21 cellular contexts compared by ENCODE assay signal in genomic region chr7:137948083-137948844, GRCh38. TPM values are rescaled to one million over a fixed set of nuclear protein-coding genes. Genes with fewer than 3 reads are reported as not detected.
DNase-seq lines count a peak whose midpoint lies in the region; ATAC-seq and TF ChIP-seq lines count a peak whose summit lies in the region.
"Had no signal": no experiment of that assay in that cellular context is flagged by ENCODE, and none has a peak within 500 bp of the region (broad histone marks: within the 10 kb centered on the region; RNA-seq: fewer than 3 reads in every experiment).

No MANE protein-coding gene starts in this region.

- TF ChIP-seq EP300 in suprapubic skin (IDR thresholded peaks at IDR 0.05), result no peak

- no peaks in the 10 kb centered on the region for H3K27me3 Mint-ChIP-seq in T-helper 17 cell
- H3K27me3 Mint-ChIP-seq: activated naive CD8-positive, alpha-beta T cell; memory B cell had no signal

- DNase-seq in DMS53 treated with DMSO at 0.1 percent for 48 hours (lab: John Stamatoyannopoulos, UW; ENCODE audit: unreplicated experiment) (peak; percentile 79), T-helper 17 cell (no peak), left lobe of liver (ENCODE audit: low spot score) (no peak), suprapubic skin (ENCODE audit: low spot score in 2 of 2) (no peak), left lung (no peak), lower leg skin (ENCODE audit: low spot score in 2 of 2) (no peak)
- DNase-seq: activated CD8-positive, alpha-beta T cell treated with anti-CD3 and anti-CD28 coated beads, Interleukin-2, amount 10 ng/mL, durations not matched to agents 7 days and 5 days; activated effector memory CD4-positive, alpha-beta T cell treated with Interleukin-2 at 50 U/mL for 16 hours; C1 segment of cervical spinal cord; caudate nucleus; dermis blood vessel endothelial cell; foreskin keratinocyte; HFFc6; NCI-H1092; stimulated activated CD8-positive, alpha-beta memory T cell treated with anti-CD3 and anti-CD28 coated beads, Interleukin-4, amount 100 ng/mL, for 48 hours; upper lobe of left lung had no signal

- H3K27ac ChIP-seq in suprapubic skin (peak overlapping the region; percentile 48), left lung (no peak overlapping the region)
- H3K27ac ChIP-seq: foreskin keratinocyte, SK-N-MC, upper lobe of left lung had no signal

- H3K27me3 ChIP-seq in suprapubic skin, result no peaks in the 10 kb centered on the region
- H3K27me3 ChIP-seq in left lung, result no peaks in the 10 kb centered on the region
- H3K27me3 ChIP-seq: esophagus muscularis mucosa, foreskin keratinocyte, upper lobe of left lung had no signal

- TF ChIP-seq POLR2A in suprapubic skin (IDR thresholded peaks at IDR 0.05), result no peak
- no peak for TF ChIP-seq POLR2A in lower leg skin (IDR thresholded peaks at IDR 0.05)

- H3K9me3 ChIP-seq in T-helper 17 cell (ENCODE audit: control insufficient read depth, low read length, poor library complexity, severe bottlenecking) (no peaks in the 10 kb centered on the region), suprapubic skin (no peaks in the 10 kb centered on the region), left lung (no peaks in the 10 kb centered on the region)
- H3K9me3 ChIP-seq: esophagus muscularis mucosa, upper lobe of left lung had no signal

- ATAC-seq in T-helper 17 cell (no peak), left lobe of liver (peak; percentile 39), left lung (no peak), HG03139 (IDR thresholded peaks at IDR 0.05; ENCODE audit: unreplicated experiment) (no peak)
- ATAC-seq: activated CD8-positive, alpha-beta T cell treated with anti-CD3 and anti-CD28 coated beads, Interleukin-2, amount 10 ng/mL, durations not matched to agents 7 days and 5 days; foreskin keratinocyte had no signal

- no peak for TF ChIP-seq CTCF in suprapubic skin (IDR thresholded peaks at IDR 0.05)
- no peak for TF ChIP-seq CTCF in left lung (IDR thresholded peaks at IDR 0.05)
- no peak for TF ChIP-seq CTCF in lower leg skin (IDR thresholded peaks at IDR 0.05)

- no peak overlapping the region for H3K4me3 Mint-ChIP-seq in T-helper 17 cell
- H3K4me3 Mint-ChIP-seq: activated CD8-positive, alpha-beta T cell treated with anti-CD3 and anti-CD28 coated beads, Interleukin-2, amount 10 ng/mL, durations not matched to agents 7 days and 5 days; activated naive CD8-positive, alpha-beta T cell; HFFc6; memory B cell had no signal

- H3K36me3 Mint-ChIP-seq in T-helper 17 cell (ENCODE audit: low read depth), result no peaks in the 10 kb centered on the region
- H3K36me3 Mint-ChIP-seq: activated naive CD8-positive, alpha-beta T cell had no signal

- H3K4me1 ChIP-seq in suprapubic skin, result peaks cover 10% of the 10 kb centered on the region
- peaks cover 17 to 23% of the 10 kb centered on the region in 2 donors for H3K4me1 ChIP-seq in left lung

- H3K36me3 ChIP-seq in suprapubic skin (no peaks in the 10 kb centered on the region), left lung (no peaks in the 10 kb centered on the region)
- H3K36me3 ChIP-seq: esophagus muscularis mucosa, upper lobe of left lung had no signal

- 94% methylated on average over 5 of the region's 5 CpGs for WGBS in suprapubic skin
- WGBS in lower leg skin, 2 donors, result 91 to 94% methylated on average over 5 of the region's 5 CpGs

- intact Hi-C loops in left lung (cut with DNase I), result no loop called here
- intact Hi-C loops in lower leg skin (cut with DNase I; ENCODE audit: low total_unique reads), result no loop called here

- H3K4me1 Mint-ChIP-seq in T-helper 17 cell, result peaks cover 24% of the 10 kb centered on the region

- H3K4me3 ChIP-seq in suprapubic skin (no peak overlapping the region), left lung (no peak overlapping the region), lower leg skin (ENCODE audit: low read depth, poor library complexity, severe bottlenecking) (no peak overlapping the region)
- H3K4me3 ChIP-seq: esophagus muscularis mucosa, SK-N-MC, upper lobe of left lung had no signal

- H3K27ac Mint-ChIP-seq in T-helper 17 cell, result peak overlapping the region; percentile 73
- H3K27ac Mint-ChIP-seq: activated CD8-positive, alpha-beta T cell treated with anti-CD3 and anti-CD28 coated beads, Interleukin-2, amount 10 ng/mL, durations not matched to agents 7 days and 5 days; activated naive CD8-positive, alpha-beta T cell; HFFc6; memory B cell had no signal

RNA-seq across cellular contexts. Expression of gene CREB3L2, which starts 53.6 kb away (rescaled TPM):
- total RNA-seq in T-helper 17 cell (10 to 100 TPM; 32.9 to 33.6 TPM), left lobe of liver (27.1 TPM), suprapubic skin (10 to 100 TPM; 10.9 to 24.5 (median 14.1) TPM), left lung (10 to 100 TPM; 57.9 to 60.8 TPM), lower leg skin (10 to 100 TPM in 3 of 4 donors, 1 to 10 TPM in 1; 7.9 to 19.1 (median 11.7) TPM)
